8 cellular contexts compared by ENCODE assay signal in the genomic region with DNA sequence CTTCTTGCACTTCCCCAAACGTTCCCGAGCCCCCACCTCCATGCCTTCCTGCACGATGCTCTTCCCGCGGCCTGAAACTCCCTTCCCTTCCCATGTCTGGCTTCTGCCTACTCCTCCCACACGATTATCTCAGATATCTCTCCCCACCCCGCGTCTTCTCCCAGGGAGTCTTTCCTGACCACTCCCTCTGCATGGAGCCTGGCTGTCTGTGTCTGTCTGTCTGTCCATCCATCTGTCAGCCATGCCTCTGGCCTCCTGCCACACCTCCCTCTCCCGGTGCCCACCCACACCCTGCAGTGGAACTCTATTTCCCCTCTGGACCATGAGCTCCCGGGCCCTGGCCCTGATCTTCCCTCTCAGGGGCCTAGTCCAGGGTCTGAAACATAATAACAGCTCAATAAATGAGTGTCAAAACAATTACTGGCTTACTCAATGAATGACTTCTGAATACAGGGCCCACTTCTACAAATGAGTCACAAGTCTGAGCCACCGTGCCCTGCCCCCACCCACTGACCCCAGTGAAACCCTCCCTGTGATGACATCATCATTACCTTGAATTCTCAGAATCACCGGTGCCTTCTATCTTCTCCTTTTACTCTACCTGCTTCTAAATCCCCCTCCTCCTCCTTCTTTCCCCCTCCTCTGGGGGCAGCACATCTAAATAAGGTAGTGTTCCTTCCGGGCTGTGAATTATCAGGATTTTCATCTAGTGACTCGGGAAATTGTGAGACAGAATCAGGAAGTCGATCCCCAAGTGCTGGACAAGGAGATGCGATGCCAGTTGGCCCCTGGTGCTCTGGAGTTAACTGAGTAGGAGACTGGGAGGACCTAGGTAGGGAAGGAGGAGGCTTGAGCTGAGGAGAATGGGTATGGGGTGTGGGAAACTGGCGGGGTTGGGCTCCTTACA. TPM values are rescaled to one million over a fixed set of nuclear protein-coding genes. Genes with fewer than 3 reads are reported as not detected.
A peak's percentile ranks its signal among the peaks of the same experiment; 100 is the strongest.
DNase-seq lines count a peak whose midpoint lies in the region; ATAC-seq, FAIRE-seq and TF ChIP-seq lines count a peak whose summit lies in the region.

No MANE protein-coding gene starts in this region.

- TF ChIP-seq CTCF in GM12865 (IDR thresholded peaks at IDR 0.05; ENCODE audit: insufficient read depth, low read depth, low read length, missing control alignments) (no peak), WTC11 (IDR thresholded peaks at IDR 0.05) (no peak), bronchial epithelial cell (IDR thresholded peaks at IDR 0.05; ENCODE audit: insufficient read depth, low read length, severe bottlenecking) (no peak)

- peaks cover 4% of the 10 kb centered on the region; the same call in 1 of the 2 replicates for H3K27me3 Mint-ChIP-seq in WTC11 (ENCODE audit: low read depth)

- no peaks in the 10 kb centered on the region for H3K36me3 ChIP-seq in bronchial epithelial cell (ENCODE audit: control insufficient read depth, insufficient read depth, low read length)

- no peak for ATAC-seq in WTC11
- ATAC-seq in GM18907 (IDR thresholded peaks at IDR 0.05; ENCODE audit: unreplicated experiment), result no peak

- peaks cover 4% of the 10 kb centered on the region; the same call in 1 of the 2 replicates for H3K4me1 Mint-ChIP-seq in WTC11

- CTCF ChIA-PET in WTC11 (lab: Charles Lee), result interaction anchor here (0.6 kb wide), 1 partner anchor 118 kb away, joined by 3 read pairs; no protein-coding TSS in a partner anchor

- H3K36me3 Mint-ChIP-seq in WTC11, result no peaks in the 10 kb centered on the region

- POLR2A ChIA-PET in WTC11 (lab: Charles Lee), result no interaction called here

- DNase-seq in GM12865 (ENCODE audit: low read depth) (peak; percentile 61), WTC11 (ENCODE audit: low spot score) (no peak), bronchial epithelial cell (ENCODE audit: low read depth) (peak; percentile 85), NCI-H2196 treated with DMSO at 0.1 percent for 48 hours (lab: John Stamatoyannopoulos, UW; ENCODE audit: unreplicated experiment) (no peak), NCI-H1105 (lab: John Stamatoyannopoulos, UW) (no peak), GDM1 (lab: John Stamatoyannopoulos, UW) (no peak)
- peak; percentile 94 for DNase-seq in stimulated activated CD4-positive, alpha-beta T cell treated with anti-CD3 and anti-CD28 coated beads, Interleukin-1b, Interleukin-23, amount 100 ng/mL, for 48 hours

- FAIRE-seq in bronchial epithelial cell (lab: Jason Lieb, UNC), result no peak

- H3K9me3 Mint-ChIP-seq in WTC11, result no peaks in the 10 kb centered on the region

- H3K4me3 ChIP-seq in GM12865 (ENCODE audit: low read depth, low read length), result no peak overlapping the region
- no peak overlapping the region for H3K4me3 ChIP-seq in bronchial epithelial cell (ENCODE audit: low read depth, low read length)

- 0 out of 2 replicates have a peak overlapping the region, but pooled peaks have one; percentile 48 for H3K27ac Mint-ChIP-seq in WTC11

- no peaks in the 10 kb centered on the region for H3K27me3 ChIP-seq in bronchial epithelial cell (ENCODE audit: control insufficient read depth, insufficient read depth, low read length)

- no peak overlapping the region for H3K4me3 Mint-ChIP-seq in WTC11

TF ChIP-seq in WTC11, 78 proteins besides CTCF, POLR2A, EP300 and RAD21 (continues in another document):
- TF ChIP-seq, protein P1, sequence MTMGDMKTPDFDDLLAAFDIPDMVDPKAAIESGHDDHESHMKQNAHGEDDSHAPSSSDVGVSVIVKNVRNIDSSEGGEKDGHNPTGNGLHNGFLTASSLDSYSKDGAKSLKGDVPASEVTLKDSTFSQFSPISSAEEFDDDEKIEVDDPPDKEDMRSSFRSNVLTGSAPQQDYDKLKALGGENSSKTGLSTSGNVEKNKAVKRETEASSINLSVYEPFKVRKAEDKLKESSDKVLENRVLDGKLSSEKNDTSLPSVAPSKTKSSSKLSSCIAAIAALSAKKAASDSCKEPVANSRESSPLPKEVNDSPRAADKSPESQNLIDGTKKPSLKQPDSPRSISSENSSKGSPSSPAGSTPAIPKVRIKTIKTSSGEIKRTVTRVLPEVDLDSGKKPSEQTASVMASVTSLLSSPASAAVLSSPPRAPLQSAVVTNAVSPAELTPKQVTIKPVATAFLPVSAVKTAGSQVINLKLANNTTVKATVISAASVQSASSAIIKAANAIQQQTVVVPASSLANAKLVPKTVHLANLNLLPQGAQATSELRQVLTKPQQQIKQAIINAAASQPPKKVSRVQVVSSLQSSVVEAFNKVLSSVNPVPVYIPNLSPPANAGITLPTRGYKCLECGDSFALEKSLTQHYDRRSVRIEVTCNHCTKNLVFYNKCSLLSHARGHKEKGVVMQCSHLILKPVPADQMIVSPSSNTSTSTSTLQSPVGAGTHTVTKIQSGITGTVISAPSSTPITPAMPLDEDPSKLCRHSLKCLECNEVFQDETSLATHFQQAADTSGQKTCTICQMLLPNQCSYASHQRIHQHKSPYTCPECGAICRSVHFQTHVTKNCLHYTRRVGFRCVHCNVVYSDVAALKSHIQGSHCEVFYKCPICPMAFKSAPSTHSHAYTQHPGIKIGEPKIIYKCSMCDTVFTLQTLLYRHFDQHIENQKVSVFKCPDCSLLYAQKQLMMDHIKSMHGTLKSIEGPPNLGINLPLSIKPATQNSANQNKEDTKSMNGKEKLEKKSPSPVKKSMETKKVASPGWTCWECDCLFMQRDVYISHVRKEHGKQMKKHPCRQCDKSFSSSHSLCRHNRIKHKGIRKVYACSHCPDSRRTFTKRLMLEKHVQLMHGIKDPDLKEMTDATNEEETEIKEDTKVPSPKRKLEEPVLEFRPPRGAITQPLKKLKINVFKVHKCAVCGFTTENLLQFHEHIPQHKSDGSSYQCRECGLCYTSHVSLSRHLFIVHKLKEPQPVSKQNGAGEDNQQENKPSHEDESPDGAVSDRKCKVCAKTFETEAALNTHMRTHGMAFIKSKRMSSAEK (CRISPR knock-in tag; IDR thresholded peaks at IDR 0.05; ENCODE audit: borderline replicate concordance), result no peak
- TF ChIP-seq, protein P2, sequence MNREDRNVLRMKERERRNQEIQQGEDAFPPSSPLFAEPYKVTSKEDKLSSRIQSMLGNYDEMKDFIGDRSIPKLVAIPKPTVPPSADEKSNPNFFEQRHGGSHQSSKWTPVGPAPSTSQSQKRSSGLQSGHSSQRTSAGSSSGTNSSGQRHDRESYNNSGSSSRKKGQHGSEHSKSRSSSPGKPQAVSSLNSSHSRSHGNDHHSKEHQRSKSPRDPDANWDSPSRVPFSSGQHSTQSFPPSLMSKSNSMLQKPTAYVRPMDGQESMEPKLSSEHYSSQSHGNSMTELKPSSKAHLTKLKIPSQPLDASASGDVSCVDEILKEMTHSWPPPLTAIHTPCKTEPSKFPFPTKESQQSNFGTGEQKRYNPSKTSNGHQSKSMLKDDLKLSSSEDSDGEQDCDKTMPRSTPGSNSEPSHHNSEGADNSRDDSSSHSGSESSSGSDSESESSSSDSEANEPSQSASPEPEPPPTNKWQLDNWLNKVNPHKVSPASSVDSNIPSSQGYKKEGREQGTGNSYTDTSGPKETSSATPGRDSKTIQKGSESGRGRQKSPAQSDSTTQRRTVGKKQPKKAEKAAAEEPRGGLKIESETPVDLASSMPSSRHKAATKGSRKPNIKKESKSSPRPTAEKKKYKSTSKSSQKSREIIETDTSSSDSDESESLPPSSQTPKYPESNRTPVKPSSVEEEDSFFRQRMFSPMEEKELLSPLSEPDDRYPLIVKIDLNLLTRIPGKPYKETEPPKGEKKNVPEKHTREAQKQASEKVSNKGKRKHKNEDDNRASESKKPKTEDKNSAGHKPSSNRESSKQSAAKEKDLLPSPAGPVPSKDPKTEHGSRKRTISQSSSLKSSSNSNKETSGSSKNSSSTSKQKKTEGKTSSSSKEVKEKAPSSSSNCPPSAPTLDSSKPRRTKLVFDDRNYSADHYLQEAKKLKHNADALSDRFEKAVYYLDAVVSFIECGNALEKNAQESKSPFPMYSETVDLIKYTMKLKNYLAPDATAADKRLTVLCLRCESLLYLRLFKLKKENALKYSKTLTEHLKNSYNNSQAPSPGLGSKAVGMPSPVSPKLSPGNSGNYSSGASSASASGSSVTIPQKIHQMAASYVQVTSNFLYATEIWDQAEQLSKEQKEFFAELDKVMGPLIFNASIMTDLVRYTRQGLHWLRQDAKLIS (CRISPR knock-in tag; IDR thresholded peaks at IDR 0.05; ENCODE audit: borderline replicate concordance), result no peak
- TF ChIP-seq NFE2L1 (CRISPR knock-in tag; IDR thresholded peaks at IDR 0.05), result no peak
- TF ChIP-seq ZNF416 (CRISPR knock-in tag; IDR thresholded peaks at IDR 0.05), result no peak
- no peak for TF ChIP-seq ZNF423 (CRISPR knock-in tag; IDR thresholded peaks at IDR 0.05)
- TF ChIP-seq, protein P3, sequence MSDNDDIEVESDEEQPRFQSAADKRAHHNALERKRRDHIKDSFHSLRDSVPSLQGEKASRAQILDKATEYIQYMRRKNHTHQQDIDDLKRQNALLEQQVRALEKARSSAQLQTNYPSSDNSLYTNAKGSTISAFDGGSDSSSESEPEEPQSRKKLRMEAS (CRISPR knock-in tag; IDR thresholded peaks at IDR 0.05), result no peak
- TF ChIP-seq, protein P4, sequence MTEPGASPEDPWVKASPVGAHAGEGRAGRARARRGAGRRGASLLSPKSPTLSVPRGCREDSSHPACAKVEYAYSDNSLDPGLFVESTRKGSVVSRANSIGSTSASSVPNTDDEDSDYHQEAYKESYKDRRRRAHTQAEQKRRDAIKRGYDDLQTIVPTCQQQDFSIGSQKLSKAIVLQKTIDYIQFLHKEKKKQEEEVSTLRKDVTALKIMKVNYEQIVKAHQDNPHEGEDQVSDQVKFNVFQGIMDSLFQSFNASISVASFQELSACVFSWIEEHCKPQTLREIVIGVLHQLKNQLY (CRISPR knock-in tag; IDR thresholded peaks at IDR 0.05), result no peak
- TF ChIP-seq GTF2I (CRISPR knock-in tag; conservative IDR thresholded peaks at IDR 0.05), result no peak
- no peak for TF ChIP-seq SP1 (CRISPR knock-in tag; conservative IDR thresholded peaks at IDR 0.05)
- TF ChIP-seq, protein P5, sequence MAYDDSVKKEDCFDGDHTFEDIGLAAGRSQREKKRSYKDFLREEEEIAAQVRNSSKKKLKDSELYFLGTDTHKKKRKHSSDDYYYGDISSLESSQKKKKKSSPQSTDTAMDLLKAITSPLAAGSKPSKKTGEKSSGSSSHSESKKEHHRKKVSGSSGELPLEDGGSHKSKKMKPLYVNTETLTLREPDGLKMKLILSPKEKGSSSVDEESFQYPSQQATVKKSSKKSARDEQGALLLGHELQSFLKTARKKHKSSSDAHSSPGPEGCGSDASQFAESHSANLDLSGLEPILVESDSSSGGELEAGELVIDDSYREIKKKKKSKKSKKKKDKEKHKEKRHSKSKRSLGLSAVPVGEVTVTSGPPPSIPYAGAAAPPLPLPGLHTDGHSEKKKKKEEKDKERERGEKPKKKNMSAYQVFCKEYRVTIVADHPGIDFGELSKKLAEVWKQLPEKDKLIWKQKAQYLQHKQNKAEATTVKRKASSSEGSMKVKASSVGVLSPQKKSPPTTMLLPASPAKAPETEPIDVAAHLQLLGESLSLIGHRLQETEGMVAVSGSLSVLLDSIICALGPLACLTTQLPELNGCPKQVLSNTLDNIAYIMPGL (CRISPR knock-in tag; IDR thresholded peaks at IDR 0.05), result no peak
- TF ChIP-seq TCF7 (CRISPR knock-in tag; IDR thresholded peaks at IDR 0.05; ENCODE audit: low read depth), result no peak
- no peak for TF ChIP-seq CBFB (CRISPR knock-in tag; IDR thresholded peaks at IDR 0.05; ENCODE audit: low read depth)

RNA-seq across cellular contexts. Expression of a gene that starts 46.1 kb away (rescaled TPM):
- total RNA-seq in WTC11 (2021) (0.27 to 0.44 TPM (median 0.39 TPM) in 3 replicates), bronchial epithelial cell (1.5 and 1.6 TPM in 2 replicates)

RNA-seq across cellular contexts. Expression of a gene that starts 57.1 kb away (rescaled TPM):
- total RNA-seq in WTC11 (2021) (3.9 to 4.5 TPM (median 4.0 TPM) in 3 replicates), bronchial epithelial cell (77.1 and 106 TPM in 2 replicates)

Comparison
In these comparisons a context has a peak if more than half of its experiments do, and no peak if none do; other contexts are left out.
1. DNase-seq: peak in GM12865 (single experiment), bronchial epithelial cell (single experiment) and stimulated activated CD4-positive, alpha-beta T cell treated with anti-CD3 and anti-CD28 coated beads, Interleukin-1b, Interleukin-23, amount 100 ng/mL, for 48 hours (single experiment); none in WTC11 (single experiment), NCI-H2196 treated with DMSO at 0.1 percent for 48 hours (single experiment), NCI-H1105 (single experiment) and GDM1 (single experiment).
2. RNA of a gene that starts 57.1 kb away (total RNA-seq): 77.1 to 106 TPM in bronchial epithelial cell; 3.9 to 4.5 TPM in WTC11; every median in the first group is over 10 times any median in the second.